Comparison of ENCODE assay signal across 32 cellular contexts in the genomic region with DNA sequence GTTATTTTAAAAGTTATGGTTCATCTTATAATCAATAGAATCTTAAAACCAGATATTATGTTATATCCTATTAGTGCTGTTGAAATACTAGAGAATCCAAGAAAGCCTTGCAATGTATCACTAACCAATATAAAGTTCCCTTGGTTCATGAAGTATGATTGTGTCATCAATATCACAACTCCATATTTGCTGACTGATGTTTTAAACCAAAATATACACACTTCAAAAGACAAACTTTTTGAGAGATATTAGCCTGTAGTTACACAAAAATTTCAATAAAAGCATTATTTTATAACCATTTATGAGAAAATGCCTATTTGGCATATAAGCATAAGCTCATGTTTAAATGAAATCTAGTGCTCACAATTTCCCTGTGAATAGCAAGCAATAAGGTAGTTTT.
A peak's percentile ranks its signal among the peaks of the same experiment; 100 is the strongest.
DNase-seq lines count a peak whose midpoint lies in the region; ATAC-seq, FAIRE-seq and TF ChIP-seq lines count a peak whose summit lies in the region.
"Had no signal": no experiment of that assay in that cellular context is flagged by ENCODE, and none has a peak within 500 bp of the region (broad histone marks: within the 10 kb centered on the region; RNA-seq: fewer than 3 reads in every experiment).

No MANE protein-coding gene starts in this region.

- CTCF ChIA-PET in HepG2 (lab: Yijun Ruan, JAX; ENCODE audit: low intra/inter-chr PET ratio, low total read pairs) (no interaction called here), IMR-90 (lab: Yijun Ruan, JAX) (interaction anchor here (1.8 kb wide), 1 partner anchor 20 kb away, joined by 4 read pairs; no protein-coding TSS in a partner anchor), K562 (lab: Yijun Ruan, JAX; ENCODE audit: low intra/inter-chr PET ratio) (no interaction called here)

- no peak overlapping the region for H2BK5ac ChIP-seq in IMR-90 (ENCODE audit: low read depth, low read length, poor library complexity, severe bottlenecking)

- TF ChIP-seq POLR2A in HepG2 (IDR thresholded peaks at IDR 0.05; ENCODE audit: insufficient read depth in 1 of 2, low read depth in 2 of 2, low read length in 2 of 2) (no peak), right lobe of liver (IDR thresholded peaks at IDR 0.05) (no peak), IMR-90 (IDR thresholded peaks at IDR 0.05; ENCODE audit: low read depth, low read length) (no peak), K562 (conservative IDR thresholded peaks at IDR 0.05) (no peak)

- no peak overlapping the region for H3K14ac ChIP-seq in IMR-90 (replicated peaks; ENCODE audit: low read depth, low read length)

- H3K27me3 ChIP-seq in HepG2 (ENCODE audit: control insufficient read depth in 1 of 2, insufficient read depth in 2 of 2, low read length in 2 of 2) (no peaks in the 10 kb centered on the region), right lobe of liver (no peaks in the 10 kb centered on the region), IMR-90 (ENCODE audit: control insufficient read depth, insufficient read depth, low read length) (no peaks in the 10 kb centered on the region), K562 (ENCODE audit: control insufficient read depth in 2 of 2, insufficient read depth in 2 of 2, low read length in 2 of 2) (no peaks in the 10 kb centered on the region)
- H3K27me3 ChIP-seq: BE2C; BLaER1; BLaER1 treated with 17β-estradiol and CSF1 and Interleukin-3, amounts not matched to agents 10 nM and 100 nM had no signal

- no peak for TF ChIP-seq RAD21 in HepG2 (CRISPR knock-in tag; IDR thresholded peaks at IDR 0.05)
- no peak for TF ChIP-seq RAD21 in IMR-90 (IDR thresholded peaks at IDR 0.05; ENCODE audit: low read length)
- TF ChIP-seq RAD21 in K562 (CRISPR knock-in tag; conservative IDR thresholded peaks at IDR 0.05 in 1 of 2, IDR thresholded peaks at IDR 0.05 in 1 of 2), result no peak

- H3K79me2 ChIP-seq in HepG2 (ENCODE audit: insufficient read depth, low read length) (no peaks in the 10 kb centered on the region), K562 (ENCODE audit: control insufficient read depth, insufficient read depth, low read length) (no peaks in the 10 kb centered on the region)

- no peak overlapping the region for H4K91ac ChIP-seq in IMR-90 (ENCODE audit: insufficient read depth, low read depth, low read length)

- no peaks in the 10 kb centered on the region for H3K36me3 ChIP-seq in HepG2 (replicated peaks in 1 of 2; ENCODE audit: control insufficient read depth in 1 of 2, insufficient read depth in 2 of 2, low read length in 2 of 2)
- no peaks in the 10 kb centered on the region for H3K36me3 ChIP-seq in right lobe of liver
- H3K36me3 ChIP-seq in IMR-90 (ENCODE audit: control insufficient read depth, insufficient read depth, low read length), result no peaks in the 10 kb centered on the region
- no peaks in the 10 kb centered on the region for H3K36me3 ChIP-seq in K562 (ENCODE audit: control insufficient read depth, insufficient read depth, low read length)
- H3K36me3 ChIP-seq: BE2C; BLaER1; BLaER1 treated with 17β-estradiol and CSF1 and Interleukin-3, amounts not matched to agents 10 nM and 100 nM had no signal

- no peak overlapping the region for H2AFZ ChIP-seq in HepG2 (ENCODE audit: low read length)
- H2AFZ ChIP-seq in IMR-90 (replicated peaks; ENCODE audit: low read length, poor library complexity), result no peak overlapping the region
- H2AFZ ChIP-seq in K562 (ENCODE audit: low read depth, low read length), result no peak overlapping the region

- no peaks in the 10 kb centered on the region for H3K9me3 ChIP-seq in HepG2 (ENCODE audit: low read length)
- no peaks in the 10 kb centered on the region for H3K9me3 ChIP-seq in right lobe of liver
- no peaks in the 10 kb centered on the region for H3K9me3 ChIP-seq in IMR-90 (ENCODE audit: control insufficient read depth, insufficient read depth, low read length)
- no peaks in the 10 kb centered on the region for H3K9me3 ChIP-seq in K562 (replicated peaks; ENCODE audit: control insufficient read depth, insufficient read depth, low read depth, low read length)
- H3K9me3 ChIP-seq: A549, BE2C, Caco-2 had no signal

- DNase-seq in HepG2 (ENCODE audit: low spot score), result no peak
- DNase-seq in right lobe of liver, result no peak
- no peak for DNase-seq in IMR-90
- DNase-seq in K562 (ENCODE audit: extremely low read depth in 1 of 4, low spot score in 3 of 4), result no peak
- DNase-seq: 8988T; ACHN; AML-193; BE2C; C1 segment of cervical spinal cord; Caco-2; Calu3; CD4-positive, alpha-beta memory T cell; CD4-positive, alpha-beta T cell; CD4-positive, CD25-positive, alpha-beta regulatory T cell; CD8-positive, alpha-beta memory T cell; CD8-positive, alpha-beta T cell; COR-L47; DMS 273 treated with DMSO at 0.1 percent for 48 hours; DMS153; DMS53; DMS79; DMS79 treated with DMSO at 0.1 percent for 48 hours; DND-41; EL had no signal

- no peak overlapping the region for H3K4me3 ChIP-seq in HepG2 (replicated peaks in 1 of 3; ENCODE audit: insufficient read depth in 1 of 3, low read depth in 2 of 3, low read length in 3 of 3)
- no peak overlapping the region for H3K4me3 ChIP-seq in right lobe of liver
- no peak overlapping the region for H3K4me3 ChIP-seq in IMR-90 (ENCODE audit: insufficient read depth, low read depth, low read length)
- H3K4me3 ChIP-seq in K562, result no peak overlapping the region
- H3K4me3 ChIP-seq: A549; BLaER1; BLaER1 treated with 17β-estradiol and CSF1 and Interleukin-3, amounts not matched to agents 10 nM and 100 nM had no signal

- H2BK15ac ChIP-seq in IMR-90 (ENCODE audit: low read depth, low read length), result no peak overlapping the region

- H2AK5ac ChIP-seq in IMR-90 (ENCODE audit: low read depth, low read length), result no peak overlapping the region

- no peaks in the 10 kb centered on the region for H4K20me1 ChIP-seq in HepG2 (ENCODE audit: insufficient read depth, low read length)
- no peaks in the 10 kb centered on the region for H4K20me1 ChIP-seq in IMR-90 (ENCODE audit: insufficient read depth, low read length)
- H4K20me1 ChIP-seq in K562 (replicated peaks; ENCODE audit: control insufficient read depth, insufficient read depth, low read length), result no peaks in the 10 kb centered on the region
- H4K20me1 ChIP-seq: BLaER1; BLaER1 treated with 17β-estradiol and CSF1 and Interleukin-3, amounts not matched to agents 10 nM and 100 nM had no signal

- TF ChIP-seq EP300 in HepG2 (IDR thresholded peaks at IDR 0.05; ENCODE audit: low read depth in 2 of 2, low read length in 2 of 2) (no peak), HepG2 (CRISPR knock-in tag; IDR thresholded peaks at IDR 0.05; ENCODE audit: borderline replicate concordance) (no peak), K562 (IDR thresholded peaks at IDR 0.05; ENCODE audit: low read length) (no peak)

- intact Hi-C loops in HepG2 (cut with micrococcal nuclease; ENCODE audit: unreplicated experiment) (no loop called here), right lobe of liver (cut with DNase I) (no loop called here), IMR-90 (cut with micrococcal nuclease) (no loop called here), K562 (cut with micrococcal nuclease) (no loop called here)

- TF ChIP-seq CTCF in HepG2 (CRISPR knock-in tag; IDR thresholded peaks at IDR 0.05), result no peak
- no peak for TF ChIP-seq CTCF in right lobe of liver (IDR thresholded peaks at IDR 0.05)
- no peak for TF ChIP-seq CTCF in IMR-90 (conservative IDR thresholded peaks at IDR 0.05; ENCODE audit: low read depth, low read length)
- TF ChIP-seq CTCF in K562 (IDR thresholded peaks at IDR 0.05 in 2 of 3, conservative IDR thresholded peaks at IDR 0.05 in 1 of 3; ENCODE audit: insufficient read depth in 2 of 3, low read depth in 1 of 3, low read length in 3 of 3), result no peak

- H3K23ac ChIP-seq in IMR-90 (ENCODE audit: low read depth, low read length), result no peak overlapping the region

- no peak overlapping the region for H4K5ac ChIP-seq in IMR-90 (ENCODE audit: low read depth, low read length)

- ATAC-seq in HepG2, result no peak
- ATAC-seq in right lobe of liver, result no peak
- ATAC-seq in IMR-90 (ENCODE audit: low read depth), result no peak
- ATAC-seq in K562, result no peak
- no peak for ATAC-seq in GM21528 (IDR thresholded peaks at IDR 0.05; ENCODE audit: low FRiP score, unreplicated experiment)
- ATAC-seq in GM21529 (IDR thresholded peaks at IDR 0.05; ENCODE audit: unreplicated experiment), result no peak
- ATAC-seq: A549; CD8-positive, alpha-beta T cell had no signal

- H2BK20ac ChIP-seq in IMR-90 (ENCODE audit: low read depth, low read length), result no peak overlapping the region

- H3K9ac ChIP-seq in HepG2 (ENCODE audit: insufficient read depth, low read depth, low read length) (no peak overlapping the region), IMR-90 (ENCODE audit: low read depth, low read length) (no peak overlapping the region), K562 (ENCODE audit: insufficient read depth in 1 of 2, low read depth in 2 of 2, low read length in 2 of 2) (no peak overlapping the region)
- H3K9ac ChIP-seq: BLaER1; BLaER1 treated with 17β-estradiol and CSF1 and Interleukin-3, amounts not matched to agents 10 nM and 100 nM had no signal

- H3K27ac ChIP-seq in HepG2 (ENCODE audit: extremely low read length, insufficient read depth, low read length), result no peak overlapping the region
- H3K27ac ChIP-seq in right lobe of liver, result no peak overlapping the region
- H3K27ac ChIP-seq in IMR-90 (ENCODE audit: insufficient read depth, low read length), result no peak overlapping the region
- no peak overlapping the region for H3K27ac ChIP-seq in K562 (ENCODE audit: extremely low read depth, low read depth, low read length)
- H3K27ac ChIP-seq: 22Rv1; A549; BLaER1; BLaER1 treated with 17β-estradiol and CSF1 and Interleukin-3, amounts not matched to agents 10 nM and 100 nM; C4-2B had no signal

- FAIRE-seq in HepG2 (lab: Jason Lieb, UNC) (no peak), K562 (lab: Jason Lieb, UNC) (peak; percentile 40)
- FAIRE-seq: A549, D721Med had no signal

- POLR2A ChIA-PET in HepG2 (lab: Yijun Ruan, JAX) (no interaction called here), IMR-90 (lab: Charles Lee; ENCODE audit: unreplicated experiment) (interaction anchor here (0.6 kb wide), 1 partner anchor 221 kb away, joined by 3 read pairs; no protein-coding TSS in a partner anchor), K562 (lab: Yijun Ruan, JAX) (no interaction called here)

- H3K4me1 ChIP-seq in HepG2 (ENCODE audit: insufficient read depth, low read length) (no peaks in the 10 kb centered on the region), right lobe of liver (no peaks in the 10 kb centered on the region), IMR-90 (ENCODE audit: control insufficient read depth, insufficient read depth, low read length) (no peaks in the 10 kb centered on the region), K562 (replicated peaks in 1 of 2; ENCODE audit: control insufficient read depth in 2 of 2, insufficient read depth in 2 of 2, low read length in 2 of 2) (no peaks in the 10 kb centered on the region)
- H3K4me1 ChIP-seq: A549, BE2C, BLaER1, Caco-2 had no signal

- dilution Hi-C loops in IMR-90 (cut with HindIII; ENCODE audit: low sequenced_read_pairs, unreplicated experiment), result no loop called here

- H3K56ac ChIP-seq in IMR-90 (ENCODE audit: extremely low read depth, insufficient read depth, low read length), result no peak overlapping the region

- H3K4me2 ChIP-seq in HepG2 (ENCODE audit: low read depth, low read length) (no peak overlapping the region), IMR-90 (ENCODE audit: low read depth, low read length) (no peak overlapping the region), K562 (ENCODE audit: insufficient read depth, low read length) (no peak overlapping the region)
- H3K4me2 ChIP-seq: A549; BLaER1; BLaER1 treated with 17β-estradiol and CSF1 and Interleukin-3, amounts not matched to agents 10 nM and 100 nM had no signal

- H3K79me1 ChIP-seq in IMR-90 (ENCODE audit: low read depth in 1 of 2, low read length in 2 of 2), result no peaks in the 10 kb centered on the region

- in situ Hi-C loops in HepG2 (cut with HindIII; ENCODE audit: extremely low pct_ligation_motif_present, low pct_unique_long_range_greater_than_20kb) (no loop called here), IMR-90 (cut with MboI; ENCODE audit: low sequenced_read_pairs) (no loop called here), K562 (cut with MboI) (no loop called here)

- H3K18ac ChIP-seq in IMR-90 (ENCODE audit: low read depth, low read length), result no peak overlapping the region

- no peak overlapping the region for H4K8ac ChIP-seq in IMR-90 (ENCODE audit: low read depth in 2 of 2, low read length in 2 of 2)

- no peak overlapping the region for H2AK9ac ChIP-seq in IMR-90 (replicated peaks; ENCODE audit: low read depth, low read length, poor library complexity)

- BruUV-seq in HepG2 (replicated peaks; lab: Mats Ljungman, UMichigan) (no TSS peak), IMR-90 (replicated peaks; lab: Mats Ljungman, UMichigan) (no TSS peak), K562 (replicated peaks; lab: Mats Ljungman, UMichigan) (no TSS peak)

- H3K9me1 ChIP-seq in IMR-90 (ENCODE audit: insufficient read depth, low read length) (no peaks in the 10 kb centered on the region), K562 (ENCODE audit: control insufficient read depth, insufficient read depth, low read length) (no peaks in the 10 kb centered on the region)

- no peak overlapping the region for H3K4ac ChIP-seq in IMR-90 (ENCODE audit: low read depth, low read length)

- H2BK120ac ChIP-seq in IMR-90 (ENCODE audit: low read depth, low read length), result no peak overlapping the region
